In the genomic region with DNA sequence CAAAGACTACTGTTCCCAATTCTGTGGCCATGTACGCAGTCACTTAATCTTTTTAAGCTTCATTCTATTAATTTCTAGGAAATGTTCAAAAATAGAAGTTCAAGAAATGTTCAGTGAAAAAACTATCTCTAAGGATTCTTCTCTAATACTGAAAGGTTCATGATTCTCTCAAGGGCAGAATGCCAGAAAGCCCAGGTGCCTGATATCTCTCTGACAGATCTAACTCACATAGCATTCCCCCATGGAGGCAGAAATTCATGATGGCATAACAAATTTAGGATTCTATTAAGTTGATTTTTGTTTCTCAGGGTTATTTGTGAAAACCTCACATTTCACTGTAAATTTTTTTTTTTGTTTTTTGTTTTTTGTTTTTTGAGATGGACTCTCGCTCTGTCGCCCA, we compare ENCODE assay signal across 26 cellular contexts. TPM values are rescaled to one million over a fixed set of nuclear protein-coding genes. Genes with fewer than 3 reads are reported as not detected.
DNase-seq lines count a peak whose midpoint lies in the region; ATAC-seq and TF ChIP-seq lines count a peak whose summit lies in the region.
"Had no signal": no experiment of that assay in that cellular context is flagged by ENCODE, and none has a peak within 500 bp of the region (broad histone marks: within the 10 kb centered on the region; RNA-seq: fewer than 3 reads in every experiment).

No MANE protein-coding gene starts in this region.

- peaks cover 7% of the 10 kb centered on the region for H3K4me1 ChIP-seq in parathyroid adenoma
- H3K4me1 ChIP-seq: BLaER1, colonic mucosa, upper lobe of right lung had no signal

- H3K79me2 ChIP-seq in parathyroid adenoma = no peaks in the 10 kb centered on the region
- H3K79me2 ChIP-seq: hepatocyte had no signal

- H3K9ac ChIP-seq in parathyroid adenoma = no peak overlapping the region
- H3K9ac ChIP-seq: BLaER1 had no signal

- H3K4me2 ChIP-seq in parathyroid adenoma (ENCODE audit: low read length) = no peak overlapping the region
- H3K4me2 ChIP-seq: BLaER1, hepatocyte had no signal

- H3K27me3 ChIP-seq in brain microvascular endothelial cell (replicated peaks) (no peaks in the 10 kb centered on the region), parathyroid adenoma (ENCODE audit: control insufficient read depth, insufficient read depth, low read length) (no peaks in the 10 kb centered on the region)
- H3K27me3 ChIP-seq: BLaER1, colonic mucosa, hepatocyte, upper lobe of right lung had no signal

- H3K9me3 ChIP-seq in parathyroid adenoma (ENCODE audit: control insufficient read depth, low read length) = no peaks in the 10 kb centered on the region
- H3K9me3 ChIP-seq: BLaER1, colonic mucosa, upper lobe of right lung had no signal

- DNase-seq in M059J (ENCODE audit: low read depth) (peak; percentile 14), brain microvascular endothelial cell (peak; percentile 24), iris pigment epithelial cell (ENCODE audit: low read depth) (peak; percentile 52), anterior cingulate cortex (lab: John Stamatoyannopoulos, UW) (no peak), NCI-H446 (lab: John Stamatoyannopoulos, UW) (no peak)
- no peak for DNase-seq in stimulated activated CD4-positive, alpha-beta T cell treated with anti-CD3 and anti-CD28 coated beads, Interleukin-4, amount 100 ng/mL, for 4 hours
- DNase-seq: activated CD8-positive, alpha-beta memory T cell treated with anti-CD3 and anti-CD28 coated beads for 24 hours; activated effector memory CD4-positive, alpha-beta T cell treated with Interleukin-2 at 50 U/mL for 16 hours; activated naive CD8-positive, alpha-beta T cell treated with anti-CD3 and anti-CD28 coated beads, Interleukin-2, amount 10 ng/mL, durations not matched to agents 7 days and 5 days; colonic mucosa; effector memory CD4-positive, alpha-beta T cell; naive thymus-derived CD4-positive, alpha-beta T cell; NCI-H1048; NCI-H1694 treated with DMSO at 0.1 percent for 48 hours; NCI-H2171 treated with DMSO at 0.1 percent for 48 hours; NCI-H524 treated with DMSO at 0.1 percent for 48 hours; occipital lobe; stimulated activated CD4-positive, alpha-beta T cell treated with anti-CD3 and anti-CD28 coated beads, Interleukin-1b, Interleukin-23, amount 100 ng/mL, for 48 hours; T-helper 2 cell; upper lobe of right lung had no signal

- in situ Hi-C loops in brain microvascular endothelial cell (cut with HindIII; ENCODE audit: low pct_ligation_motif_present, low sequenced_read_pairs) = loop anchor here (25.0 kb wide), 1 partner anchor 248 kb away; no protein-coding TSS in a partner anchor

- H3K27ac ChIP-seq in brain microvascular endothelial cell (peak overlapping the region; percentile 72), parathyroid adenoma (peak overlapping the region; percentile 54)
- H3K27ac ChIP-seq: BLaER1, colonic mucosa, skin epidermis, upper lobe of right lung had no signal

- H3K36me3 ChIP-seq in brain microvascular endothelial cell (replicated peaks) (no peaks in the 10 kb centered on the region), parathyroid adenoma (ENCODE audit: control insufficient read depth, insufficient read depth, low read length) (no peaks in the 10 kb centered on the region)
- H3K36me3 ChIP-seq: BLaER1, colonic mucosa, upper lobe of right lung had no signal

- no peak for TF ChIP-seq CTCF in brain microvascular endothelial cell (IDR thresholded peaks at IDR 0.05; ENCODE audit: low read depth, low read length, missing control alignments)
- TF ChIP-seq CTCF in parathyroid adenoma (IDR thresholded peaks at IDR 0.05) = no peak

- no peak for ATAC-seq in HG03460 (IDR thresholded peaks at IDR 0.05; ENCODE audit: unreplicated experiment)
- ATAC-seq: naive thymus-derived CD4-positive, alpha-beta T cell had no signal

- no peak overlapping the region for H2AFZ ChIP-seq in parathyroid adenoma
- H2AFZ ChIP-seq: hepatocyte had no signal

- H3K4me3 ChIP-seq in brain microvascular endothelial cell (ENCODE audit: low read depth, low read length) (no peak overlapping the region), parathyroid adenoma (ENCODE audit: low read depth, low read length) (no peak overlapping the region)
- H3K4me3 ChIP-seq: BLaER1, colonic mucosa, hepatocyte, skin epidermis, upper lobe of right lung had no signal

RNA-seq across cellular contexts. Expression of gene CHRM5, which starts 17.5 kb away (rescaled TPM):
- total RNA-seq in M059J (2014; rRNA removed; shearing (Covaris generic)) = not detected in 2 replicates
- total RNA-seq: activated naive CD8-positive, alpha-beta T cell treated with anti-CD3 and anti-CD28 coated beads, Interleukin-2, amount 10 ng/mL, durations not matched to agents 7 days and 5 days; colonic mucosa; hepatocyte; naive thymus-derived CD4-positive, alpha-beta T cell; SK-MEL-5; upper lobe of right lung had no signal

RNA-seq across cellular contexts. Expression of gene AVEN, which starts 53.3 kb away (rescaled TPM):
- total RNA-seq in M059J (2014; rRNA removed; shearing (Covaris generic)) = 22.9 and 24.2 TPM in 2 replicates

Comparison
In these comparisons a context has a peak if more than half of its experiments do, and no peak if none do; other contexts are left out.
1. DNase-seq: peak in M059J (single experiment), brain microvascular endothelial cell (single experiment) and iris pigment epithelial cell (single experiment); none in anterior cingulate cortex (0 of 58), NCI-H446 (0 of 2) and stimulated activated CD4-positive, alpha-beta T cell treated with anti-CD3 and anti-CD28 coated beads, Interleukin-4, amount 100 ng/mL, for 4 hours (0 of 2).